Comparison of ENCODE assay signal across 7 cellular contexts in the genomic region with DNA sequence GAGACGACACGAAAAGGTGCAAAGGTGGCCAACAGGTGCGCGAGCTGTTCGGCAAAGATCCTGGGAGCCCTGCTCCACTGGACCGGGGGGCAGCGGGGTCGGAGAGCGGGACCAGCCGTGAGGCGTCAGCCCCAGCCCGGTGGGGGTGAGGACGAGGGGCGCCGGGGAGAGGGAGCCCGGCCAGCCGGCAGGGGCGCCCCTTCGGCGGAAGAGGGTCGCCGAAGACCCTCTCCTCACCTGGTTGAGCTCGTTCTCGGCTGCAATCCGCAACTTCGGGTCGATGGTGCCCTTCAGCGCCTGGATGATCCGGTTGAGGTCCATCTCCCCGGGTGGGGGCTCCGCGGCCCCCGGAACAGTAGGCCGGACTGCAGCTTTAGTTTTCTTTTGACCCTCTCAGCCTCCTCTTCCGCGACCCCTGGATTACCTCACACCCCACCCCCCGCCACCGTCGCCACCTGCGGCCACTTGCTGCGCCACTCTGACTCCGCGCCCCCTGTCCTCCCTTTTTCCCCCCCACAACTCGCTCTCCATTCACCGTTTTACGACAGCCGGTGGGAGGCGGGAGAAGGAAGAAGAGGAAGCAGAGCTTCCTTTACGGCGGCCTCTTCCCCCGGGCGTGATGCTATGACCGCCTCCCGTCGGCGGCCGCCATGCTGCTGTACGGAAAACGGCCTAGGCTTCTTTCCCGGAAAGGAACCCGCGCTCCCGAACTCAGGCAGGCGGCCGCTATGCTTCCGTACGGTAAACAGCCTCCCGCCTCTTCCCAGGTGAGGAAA.
DNase-seq lines count a peak whose midpoint lies in the region; ATAC-seq, FAIRE-seq and TF ChIP-seq lines count a peak whose summit lies in the region.

A gene (minus strand): TSS at position 543 of the 776 bp plus-strand sequence. CDS start 222 bp downstream, at position 321.

- peak within 1 kb of the TSS; percentile 92 for H3K4me3 ChIP-seq in astrocyte of the cerebellum (ENCODE audit: low read depth, low read length)

- peak; percentile 97 for FAIRE-seq in GM18507 (lab: Jason Lieb, UNC)

- in situ Hi-C loops in astrocyte of the cerebellum (cut with HindIII; ENCODE audit: low sequenced_read_pairs): no loop called here

- peak; percentile 46 for TF ChIP-seq CTCF in astrocyte of the cerebellum (IDR thresholded peaks at IDR 0.05; ENCODE audit: low read depth, low read length, missing control alignments)

- ATAC-seq in HG02981 (IDR thresholded peaks at IDR 0.05; ENCODE audit: unreplicated experiment): peak; percentile 76

- DNase-seq in GM18507 (ENCODE audit: extremely low spot score, insufficient read length, low read depth): peak; percentile 90
- peak; percentile 96 for DNase-seq in NCI-H2029 (lab: John Stamatoyannopoulos, UW)
- peak; percentile 78 for DNase-seq in T-helper 9 cell
- DNase-seq in astrocyte of the cerebellum (ENCODE audit: low read depth): peak; percentile 76
- DNase-seq in hepatic stellate cell (ENCODE audit: low spot score): peak; percentile 93
- DNase-seq in retina: peak; percentile 95

Comparison
In these comparisons a context has a peak if more than half of its experiments do, and no peak if none do; other contexts are left out.
1. Peak in every context shown above with its lines: DNase-seq, ATAC-seq and H3K4me3 ChIP-seq.